Comparison of ENCODE assay signal across 23 cellular contexts in genomic region chr14:72553161-72553560, GRCh38.
DNase-seq lines count a peak whose midpoint lies in the region; ATAC-seq, FAIRE-seq and TF ChIP-seq lines count a peak whose summit lies in the region.
"Had no signal": no experiment of that assay in that cellular context is flagged by ENCODE, and none has a peak within 500 bp of the region (broad histone marks: within the 10 kb centered on the region; RNA-seq: fewer than 3 reads in every experiment).

No MANE protein-coding gene starts in this region.

- no peak for TF ChIP-seq CTCF in left ventricle myocardium inferior (IDR thresholded peaks at IDR 0.05; ENCODE audit: borderline replicate concordance)
- no peak for TF ChIP-seq CTCF in H1 (IDR thresholded peaks at IDR 0.05; ENCODE audit: control extremely low read depth in 1 of 3, insufficient read depth in 1 of 3, low read depth in 1 of 3, low read length in 3 of 3)
- TF ChIP-seq CTCF in thyroid gland (IDR thresholded peaks at IDR 0.05) = no peak

- CTCF ChIA-PET in H1 (lab: Charles Lee; ENCODE audit: partially characterized antibody) = interaction anchor here (0.7 to 3.4 kb wide), 7 partner anchors 8 to 184 kb away, joined by 3 to 12 read pairs (median 5); no protein-coding TSS in a partner anchor

- TF ChIP-seq EP300 in H1 (IDR thresholded peaks at IDR 0.05; ENCODE audit: borderline replicate concordance in 1 of 2, low read depth in 2 of 2, low read length in 2 of 2) = no peak

- ATAC-seq in left cardiac atrium (peak; percentile 41 to 60), GM18909 (IDR thresholded peaks at IDR 0.05; ENCODE audit: poor library complexity, unreplicated experiment) (no peak), GM19397 (IDR thresholded peaks at IDR 0.05; ENCODE audit: unreplicated experiment) (no peak)
- ATAC-seq: Panc1 had no signal

- no peak overlapping the region for H4K5ac ChIP-seq in H1 (ENCODE audit: insufficient read length, low read depth, low read length)

- TF ChIP-seq POLR2A in H1 (IDR thresholded peaks at IDR 0.05; ENCODE audit: control extremely low read depth in 1 of 2, low read depth in 2 of 2, low read length in 2 of 2) (no peak), thyroid gland (IDR thresholded peaks at IDR 0.05) (no peak)

- WGBS in H1 (ENCODE audit: extremely low coverage in 1 of 2, insufficient coverage in 1 of 2, insufficient read length in 1 of 2, insufficient replicate concordance in 2 of 2, low coverage in 1 of 2, low lambda C conversion rate in 2 of 2, missing lambda C conversion rate in 1 of 2), 2 experiments = 89% methylated on average over 8 of the region's 8 CpGs; no CpG with 5 or more reads in 1 of the 2 experiments
- WGBS in thyroid gland, 2 donors = 16 to 38% methylated on average over 8 of the region's 8 CpGs

- H3K4me3 ChIP-seq in left ventricle myocardium inferior (no peak overlapping the region), H1 (ENCODE audit: extremely low read depth in 1 of 4, insufficient read depth in 2 of 4, low read depth in 3 of 4, low read length in 4 of 4) (no peak overlapping the region), thyroid gland (replicated peaks in 1 of 3) (no peak overlapping the region)
- H3K4me3 ChIP-seq: SJCRH30 had no signal

- FAIRE-seq in H1 (lab: Jason Lieb, UNC) = no peak
- FAIRE-seq: A204.1, G401.6, GM12892, H54 had no signal

- H2AK5ac ChIP-seq in H1 (ENCODE audit: low read depth, low read length) = no peak overlapping the region

- H3K14ac ChIP-seq in H1 (ENCODE audit: insufficient read length) = no peak overlapping the region

- H3K56ac ChIP-seq in H1 (replicated peaks; ENCODE audit: insufficient read length, low read depth, low read length) = no peak overlapping the region

- no peak overlapping the region for H2BK15ac ChIP-seq in H1 (ENCODE audit: low read length)

- no peaks in the 10 kb centered on the region for H4K20me1 ChIP-seq in H1 (replicated peaks in 1 of 2; ENCODE audit: control insufficient read depth in 1 of 2, insufficient read depth in 2 of 2, low read length in 2 of 2)

- no peaks in the 10 kb centered on the region; the same call in 1 of the 2 replicates for H3K23me2 ChIP-seq in H1 (ENCODE audit: low read depth, low read length)

- no peak overlapping the region for H3K27ac ChIP-seq in left ventricle myocardium inferior (replicated peaks)
- H3K27ac ChIP-seq in H1 (ENCODE audit: low read depth, low read length) = no peak overlapping the region
- H3K27ac ChIP-seq in thyroid gland = no peak overlapping the region
- H3K27ac ChIP-seq: C4-2B, SJCRH30 had no signal

- H3K4me1 ChIP-seq in left ventricle myocardium inferior (peaks cover 12% of the 10 kb centered on the region), H1 (replicated peaks in 1 of 4; ENCODE audit: control insufficient read depth in 3 of 4, insufficient read depth in 4 of 4, low read length in 3 of 4) (peaks cover 0 to 6% (median 2%) of the 10 kb centered on the region in 4 experiments; a peak in 4 of 7 replicates), thyroid gland (peaks cover 4 to 9% of the 10 kb centered on the region in 2 donors)
- H3K4me1 ChIP-seq: SJCRH30 had no signal

- no peak for TF ChIP-seq RAD21 in H1 (IDR thresholded peaks at IDR 0.05 in 1 of 2, conservative IDR thresholded peaks at IDR 0.05 in 1 of 2; ENCODE audit: low read depth in 2 of 2, low read length in 2 of 2)

- no peak overlapping the region for H3K18ac ChIP-seq in H1 (ENCODE audit: extremely low read depth, low read length)

- no peak overlapping the region for H4K8ac ChIP-seq in H1 (ENCODE audit: extremely low read depth, insufficient read depth, low read length)

- H3K4me2 ChIP-seq in H1 (ENCODE audit: insufficient read depth in 1 of 2, low read depth in 2 of 2, low read length in 2 of 2) = no peak overlapping the region; a peak in 1 of 4 replicates

- H3K9me3 ChIP-seq in left ventricle myocardium inferior (replicated peaks) = no peaks in the 10 kb centered on the region
- no peaks in the 10 kb centered on the region for H3K9me3 ChIP-seq in H1 (ENCODE audit: insufficient read depth in 2 of 2, low read depth in 1 of 2, low read length in 1 of 2)
- no peaks in the 10 kb centered on the region for H3K9me3 ChIP-seq in thyroid gland
- H3K9me3 ChIP-seq: SJCRH30 had no signal

- no peak overlapping the region for H3K9ac ChIP-seq in H1 (replicated peaks in 1 of 4; ENCODE audit: extremely low read depth in 1 of 4, low read depth in 3 of 4, low read length in 3 of 4)

- no peak overlapping the region for H4K91ac ChIP-seq in H1 (replicated peaks; ENCODE audit: insufficient read length, low read length)

- intact Hi-C loops in left cardiac atrium (cut with DNase I) (no loop called here), left ventricle myocardium inferior (cut with micrococcal nuclease) (no loop called here), thyroid gland (cut with DNase I) (no loop called here)

- H3K79me2 ChIP-seq in H1 (ENCODE audit: control insufficient read depth in 1 of 2, insufficient read depth in 2 of 2, low read length in 2 of 2) = no peaks in the 10 kb centered on the region

- no peaks in the 10 kb centered on the region for H3K79me1 ChIP-seq in H1 (ENCODE audit: low read depth, low read length)

- H2BK20ac ChIP-seq in H1 (ENCODE audit: low read length) = no peak overlapping the region

- no peak overlapping the region for H2AFZ ChIP-seq in H1 (ENCODE audit: low read length)

- POLR2A ChIA-PET in H1 (lab: Charles Lee; ENCODE audit: partially characterized antibody) = no interaction called here

- no peak overlapping the region for H3K23ac ChIP-seq in H1 (ENCODE audit: insufficient read length)

- H3K4ac ChIP-seq in H1 (replicated peaks; ENCODE audit: insufficient read length, low read depth, low read length) = no peak overlapping the region

- H3K36me3 ChIP-seq in left ventricle myocardium inferior = no peaks in the 10 kb centered on the region
- H3K36me3 ChIP-seq in H1 (ENCODE audit: control insufficient read depth in 2 of 4, insufficient read depth in 4 of 4, low read length in 3 of 4) = no peaks in the 10 kb centered on the region
- H3K36me3 ChIP-seq in thyroid gland = no peaks in the 10 kb centered on the region
- H3K36me3 ChIP-seq: SJCRH30 had no signal

- H3K27me3 ChIP-seq in left ventricle myocardium inferior (ENCODE audit: low read depth) (peaks cover 12% of the 10 kb centered on the region), H1 (replicated peaks in 1 of 4; ENCODE audit: control insufficient read depth in 3 of 4, extremely low read depth in 1 of 4, insufficient read depth in 3 of 4, low read length in 3 of 4) (no peaks in the 10 kb centered on the region; a peak in 1 of 7 replicates), thyroid gland (no peaks in the 10 kb centered on the region)
- H3K27me3 ChIP-seq: SJCRH30 had no signal

- H2BK120ac ChIP-seq in H1 (replicated peaks; ENCODE audit: low read depth, low read length) = no peak overlapping the region

- no peak overlapping the region for H2BK5ac ChIP-seq in H1 (ENCODE audit: low read depth, low read length)

- H2BK12ac ChIP-seq in H1 (ENCODE audit: low read depth, low read length) = 0 out of 2 replicates have a peak overlapping the region, but pooled peaks have one; percentile 13

- no peak for DNase-seq in left cardiac atrium
- no peak for DNase-seq in left ventricle myocardium inferior
- peak; percentile 30 for DNase-seq in RPMI7951 (ENCODE audit: low read depth)
- DNase-seq in H1 (ENCODE audit: low read depth in 1 of 2, low spot score in 2 of 2) = no peak
- peak; percentile 67 to 73 for DNase-seq in thyroid gland
- no peak for DNase-seq in COLO829 (ENCODE audit: low spot score)
- DNase-seq: CD8-positive, alpha-beta memory T cell; Kasumi-1; NCI-H1092 treated with DMSO at 0.1 percent for 48 hours; NCI-H146; NCI-H2029; NCI-H2227 treated with DMSO at 0.1 percent for 48 hours; NCI-H510A; NK-92 treated with Interleukin-12 subunit alpha and Interleukin-12 subunit beta, amount 100 ng/mL, for 24 hours; SJCRH30 had no signal

TF ChIP-seq in H1, 55 proteins besides CTCF, POLR2A, EP300 and RAD21:
- TF ChIP-seq MAFK (IDR thresholded peaks at IDR 0.05; ENCODE audit: low read depth, low read length) (no peak), EGR1 (IDR thresholded peaks at IDR 0.05; ENCODE audit: borderline replicate concordance, low read depth, low read length) (no peak), SIX5 (IDR thresholded peaks at IDR 0.05; ENCODE audit: low read depth, low read length) (no peak), NANOG (IDR thresholded peaks at IDR 0.05; ENCODE audit: insufficient read depth, low read depth, low read length, poor library complexity, severe bottlenecking) (no peak), SIN3A (conservative IDR thresholded peaks at IDR 0.05 in 1 of 2, IDR thresholded peaks at IDR 0.05 in 1 of 2; ENCODE audit: low read depth in 1 of 2, low read length in 2 of 2) (no peak)

Comparison
In these comparisons a context has a peak if more than half of its experiments do, and no peak if none do; other contexts are left out.
1. ATAC-seq: peak in left cardiac atrium (2 of 2); none in GM18909 (single experiment) and GM19397 (single experiment).
2. DNase-seq: peak in RPMI7951 (single experiment) and thyroid gland (2 of 2); none in left cardiac atrium (single experiment), left ventricle myocardium inferior (single experiment), H1 (0 of 2) and COLO829 (single experiment).